In genomic region chr21:42389449-42389835, GRCh38 we compare ENCODE assay signal across 15 cellular contexts. TPM values are rescaled to one million over a fixed set of nuclear protein-coding genes. Genes with fewer than 3 reads are reported as not detected.
DNase-seq lines count a peak whose midpoint lies in the region; ATAC-seq lines count a peak whose summit lies in the region.
"Had no signal": no experiment of that assay in that cellular context is flagged by ENCODE, and none has a peak within 500 bp of the region (broad histone marks: within the 10 kb centered on the region; RNA-seq: fewer than 3 reads in every experiment).

No MANE protein-coding gene starts in this region.

- H3K9ac ChIP-seq in duodenal mucosa (ENCODE audit: low read depth in 1 of 2, low read length in 2 of 2) = peak overlapping the region; percentile 54 to 60

- H3K4me3 ChIP-seq in duodenal mucosa (ENCODE audit: low read depth in 1 of 2, low read length in 2 of 2) = peak overlapping the region; percentile 73 to 75
- H3K4me3 ChIP-seq: HAP-1 had no signal

- peak; percentile 9 for DNase-seq in DMS153 (lab: John Stamatoyannopoulos, UW)
- DNase-seq in DMS153 treated with DMSO at 0.1 percent for 48 hours (lab: John Stamatoyannopoulos, UW; ENCODE audit: unreplicated experiment) = no peak
- peak; percentile 82 for DNase-seq in NCI-H2196 treated with DMSO at 0.1 percent for 48 hours (lab: John Stamatoyannopoulos, UW; ENCODE audit: unreplicated experiment)
- peak; percentile 58 for DNase-seq in posterior vena cava (ENCODE audit: low spot score)
- no peak for DNase-seq in epidermal melanocyte (ENCODE audit: insufficient read length, low spot score)
- DNase-seq: activated CD4-positive, alpha-beta T cell treated with anti-CD3 and anti-CD28 coated beads for 1 hour; effector memory CD4-positive, alpha-beta T cell; stimulated activated naive CD8-positive, alpha-beta T cell treated with anti-CD3 and anti-CD28 coated beads, Interleukin-15, Interleukin-2, amounts not matched to agents 100 U/mL and 50 U/mL, for 24 hours had no signal

- no peak for ATAC-seq in HG03108 (IDR thresholded peaks at IDR 0.05; ENCODE audit: unreplicated experiment)
- no peak for ATAC-seq in GM19351 (IDR thresholded peaks at IDR 0.05; ENCODE audit: unreplicated experiment)
- ATAC-seq: Panc1; stimulated activated naive CD8-positive, alpha-beta T cell treated with anti-CD3 and anti-CD28 coated beads, Interleukin-15, Interleukin-2, amounts not matched to agents 100 U/mL and 50 U/mL, for 24 hours had no signal

- H3K27ac ChIP-seq in duodenal mucosa (ENCODE audit: low read depth, low read length) = no peak overlapping the region
- H3K27ac ChIP-seq: 22Rv1 had no signal

- peaks cover 47 to 51% of the 10 kb centered on the region in 2 donors for H3K4me1 ChIP-seq in duodenal mucosa (ENCODE audit: control insufficient read depth in 1 of 2, insufficient read depth in 2 of 2, low read length in 2 of 2)
- H3K4me1 ChIP-seq: HAP-1 had no signal

- H3K36me3 ChIP-seq in duodenal mucosa (ENCODE audit: control insufficient read depth in 1 of 2, insufficient read depth in 2 of 2, low read length in 2 of 2) = no peaks in the 10 kb centered on the region
- H3K36me3 ChIP-seq: HAP-1 had no signal

- intact Hi-C loops in posterior vena cava (cut with DNase I) = no loop called here

- no peaks in the 10 kb centered on the region for H3K27me3 ChIP-seq in duodenal mucosa (ENCODE audit: control insufficient read depth in 1 of 2, insufficient read depth in 2 of 2, low read length in 2 of 2)

- H3K9me3 ChIP-seq in duodenal mucosa (ENCODE audit: control insufficient read depth in 1 of 2, low read length in 2 of 2) = no peaks in the 10 kb centered on the region
- H3K9me3 ChIP-seq: HAP-1 had no signal

RNA-seq across cellular contexts. Expression of gene TMPRSS3, which starts 6.4 kb away (rescaled TPM):
- not detected for total RNA-seq in posterior vena cava

RNA-seq across cellular contexts. Expression of gene UBASH3A, which starts 14.3 kb away (rescaled TPM):
- total RNA-seq in posterior vena cava = under 1 TPM; 0.32 to 0.38 TPM
- total RNA-seq: Daoy had no signal

RNA-seq across cellular contexts. Expression of gene TFF1, which starts 23.1 kb away (rescaled TPM):
- not detected for total RNA-seq in posterior vena cava
- total RNA-seq: Daoy had no signal

RNA-seq across cellular contexts. Expression of gene TFF2, which starts 38.6 kb away (rescaled TPM):
- total RNA-seq in posterior vena cava = not detected
- total RNA-seq: Daoy had no signal

Comparison
In these comparisons a context has a peak if more than half of its experiments do, and no peak if none do; other contexts are left out.
1. DNase-seq: peak in DMS153 (single experiment), NCI-H2196 treated with DMSO at 0.1 percent for 48 hours (single experiment) and posterior vena cava (single experiment); none in DMS153 treated with DMSO at 0.1 percent for 48 hours (single experiment) and epidermal melanocyte (single experiment).